Comparison of ENCODE assay signal across 22 cellular contexts in genomic region chr11:79536155-79536917, GRCh38.
"Had no signal": no experiment of that assay in that cellular context is flagged by ENCODE, and none has a peak within 500 bp of the region (broad histone marks: within the 10 kb centered on the region; RNA-seq: fewer than 3 reads in every experiment).

No MANE protein-coding gene starts in this region.

- FAIRE-seq: colon, TTC549, urothelium cell line had no signal

- H3K36me3 Mint-ChIP-seq: immature natural killer cell; memory B cell; stimulated activated memory B cell treated with anti-CD40 and anti-IgM and Interleukin-4, amounts not matched to agents 10 μg/mL and 1 μg/mL and 100 μg/mL, for 72 hours; T-cell had no signal

- H3K27me3 Mint-ChIP-seq: central memory CD8-positive, alpha-beta T cell; T-cell had no signal

- H3K9me3 ChIP-seq: sigmoid colon, transverse colon had no signal

- H3K4me1 Mint-ChIP-seq: central memory CD8-positive, alpha-beta T cell; immature natural killer cell; memory B cell; nephron progenitor cell; stimulated activated memory B cell treated with anti-CD40 and anti-IgM and Interleukin-4, amounts not matched to agents 10 μg/mL and 1 μg/mL and 100 μg/mL, for 72 hours; T-cell had no signal

- H3K4me2 ChIP-seq: hepatocyte, smooth muscle cell had no signal

- H3K79me2 ChIP-seq: hepatocyte had no signal

- H3K27ac ChIP-seq: brain microvascular endothelial cell, hepatocyte, sigmoid colon, transverse colon had no signal

- H3K27me3 ChIP-seq: brain microvascular endothelial cell, hepatocyte, sigmoid colon, transverse colon had no signal

- H3K36me3 ChIP-seq: brain microvascular endothelial cell, sigmoid colon, transverse colon had no signal

- H3K4me1 ChIP-seq: sigmoid colon, transverse colon had no signal

- H3K27ac Mint-ChIP-seq: activated CD8-positive, alpha-beta T cell treated with anti-CD3 and anti-CD28 coated beads, Interleukin-2, amount 10 ng/mL, durations not matched to agents 7 days and 5 days; activated naive CD4-positive, alpha-beta T cell treated with anti-CD3 and anti-CD28 coated beads, Interleukin-2, amount 50 U/mL, for 72 hours; immature natural killer cell; memory B cell; nephron progenitor cell; stimulated activated memory B cell treated with anti-CD40 and anti-IgM and Interleukin-4, amounts not matched to agents 10 μg/mL and 1 μg/mL and 100 μg/mL, for 72 hours; T-cell had no signal

- H3K4me3 ChIP-seq: hepatocyte, sigmoid colon, smooth muscle cell, transverse colon had no signal

- DNase-seq: activated CD4-positive, alpha-beta T cell treated with anti-CD3 and anti-CD28 coated beads for 1 hour; activated CD4-positive, alpha-beta T cell treated with anti-CD3 and anti-CD28 coated beads, Interleukin-2, amount 50 U/mL, for 1 hour; activated CD8-positive, alpha-beta T cell treated with anti-CD3 and anti-CD28 coated beads, Interleukin-2, amount 10 ng/mL, durations not matched to agents 7 days and 5 days; aorta; brain microvascular endothelial cell; effector memory CD4-positive, alpha-beta T cell; immature natural killer cell; nephron progenitor cell; nucleus accumbens; sigmoid colon; stimulated activated CD4-positive, alpha-beta T cell treated with anti-CD3 and anti-CD28 coated beads, Interleukin-15, amount 100 ng/mL, for 24 hours; T-cell; transverse colon had no signal

- H3K4me3 Mint-ChIP-seq: activated CD8-positive, alpha-beta T cell treated with anti-CD3 and anti-CD28 coated beads, Interleukin-2, amount 10 ng/mL, durations not matched to agents 7 days and 5 days; central memory CD8-positive, alpha-beta T cell; immature natural killer cell; memory B cell; nephron progenitor cell; stimulated activated memory B cell treated with anti-CD40 and anti-IgM and Interleukin-4, amounts not matched to agents 10 μg/mL and 1 μg/mL and 100 μg/mL, for 72 hours; T-cell had no signal

- ATAC-seq: activated CD8-positive, alpha-beta T cell treated with anti-CD3 and anti-CD28 coated beads, Interleukin-2, amount 10 ng/mL, durations not matched to agents 7 days and 5 days; activated naive CD4-positive, alpha-beta T cell treated with anti-CD3 and anti-CD28 coated beads, Interleukin-2, amount 50 U/mL, for 72 hours; stimulated activated memory B cell treated with anti-CD40 and anti-IgM and Interleukin-4, amounts not matched to agents 10 μg/mL and 1 μg/mL and 100 μg/mL, for 72 hours; T-cell had no signal

- H2AFZ ChIP-seq: hepatocyte had no signal
